12 cellular contexts compared by ENCODE assay signal in genomic region chr20:58017237-58017969, GRCh38.
DNase-seq lines count a peak whose midpoint lies in the region; ATAC-seq and TF ChIP-seq lines count a peak whose summit lies in the region.
"Had no signal": no experiment of that assay in that cellular context is flagged by ENCODE, and none has a peak within 500 bp of the region (broad histone marks: within the 10 kb centered on the region; RNA-seq: fewer than 3 reads in every experiment).

No MANE protein-coding gene starts in this region.

- no peak overlapping the region for H4K8ac ChIP-seq in trophoblast cell (ENCODE audit: low read depth, low read length)

- H3K27me3 ChIP-seq in foreskin keratinocyte (no peaks in the 10 kb centered on the region), trophoblast cell (ENCODE audit: insufficient read depth, low read length) (no peaks in the 10 kb centered on the region), Karpas-422 (ENCODE audit: low read length) (no peaks in the 10 kb centered on the region)

- H3K79me2 ChIP-seq in trophoblast cell (ENCODE audit: control insufficient read depth, insufficient read depth, low read length, poor library complexity), result no peaks in the 10 kb centered on the region
- no peaks in the 10 kb centered on the region for H3K79me2 ChIP-seq in Karpas-422 (ENCODE audit: low read length)

- H3K27ac ChIP-seq in RWPE1 (peak overlapping the region; percentile 43), foreskin keratinocyte (peak overlapping the region; percentile 73), trophoblast cell (ENCODE audit: low read depth, low read length) (no peak overlapping the region), Karpas-422 (ENCODE audit: low read length) (no peak overlapping the region)

- intact Hi-C loops in Calu3 (cut with micrococcal nuclease; ENCODE audit: unreplicated experiment), result loop anchor here (1.0 to 5.0 kb wide), 7 partner anchors 68 to 400 kb away; partner anchors contain the start of gene PMEPA1

- H2BK120ac ChIP-seq in trophoblast cell (ENCODE audit: insufficient read depth, low read length, poor library complexity), result no peak overlapping the region

- no peak overlapping the region for H3K4me2 ChIP-seq in trophoblast cell (ENCODE audit: low read length)
- no peak overlapping the region for H3K4me2 ChIP-seq in Karpas-422 (ENCODE audit: low read depth, low read length, poor library complexity, severe bottlenecking)

- H3K9me2 ChIP-seq in Karpas-422 (replicated peaks; ENCODE audit: insufficient read depth, low read length), result no peaks in the 10 kb centered on the region

- WGBS in trophoblast cell (ENCODE audit: extremely low coverage, insufficient coverage, insufficient read length), result no CpG with 5 or more reads among the region's 20 CpGs

- CTCF ChIA-PET in Calu3 (lab: Charles Lee) (interaction anchor here (0.9 to 1.9 kb wide), 10 partner anchors 64 to 324 kb away, joined by 3 to 8 read pairs (median 4); no protein-coding TSS in a partner anchor), RWPE1 (lab: Yijun Ruan, JAX) (no interaction called here)

- peak overlapping the region; percentile 94 for H3K27ac Mint-ChIP-seq in Calu3 (ENCODE audit: unreplicated experiment)
- H3K27ac Mint-ChIP-seq: activated CD4-positive, alpha-beta T cell treated with anti-CD3 and anti-CD28 coated beads for 36 hours; dendritic cell treated with granulocyte-macrophage colony-stimulating factor and Interleukin-4, amounts not matched to agents 40 ng/mL and 50 ng/mL, for 4 days had no signal

- no peak overlapping the region for H2AK5ac ChIP-seq in trophoblast cell (ENCODE audit: low read length)

- no peak overlapping the region for H3K14ac ChIP-seq in trophoblast cell (ENCODE audit: low read length)

- no peak overlapping the region for H2BK12ac ChIP-seq in trophoblast cell (ENCODE audit: low read length)

- no peak for TF ChIP-seq CTCF in Calu3 (IDR thresholded peaks at IDR 0.05; ENCODE audit: unreplicated experiment)
- TF ChIP-seq CTCF in RWPE1 (conservative IDR thresholded peaks at IDR 0.05; ENCODE audit: low read depth), result no peak
- no peak for TF ChIP-seq CTCF in foreskin keratinocyte (conservative IDR thresholded peaks at IDR 0.05)

- no peak overlapping the region for H3K4me3 ChIP-seq in trophoblast cell (ENCODE audit: low read depth, low read length)
- no peak overlapping the region for H3K4me3 ChIP-seq in Karpas-422 (ENCODE audit: low read length)

- no peaks in the 10 kb centered on the region for H3K9me3 ChIP-seq in trophoblast cell (ENCODE audit: insufficient read depth, low read depth, low read length)
- H3K9me3 ChIP-seq in Karpas-422 (ENCODE audit: low read length), result no peaks in the 10 kb centered on the region

- POLR2A ChIA-PET in RWPE1 (lab: Yijun Ruan, JAX; ENCODE audit: low non-redundant PET), result no interaction called here

- peaks cover 26% of the 10 kb centered on the region for H3K4me1 ChIP-seq in foreskin keratinocyte
- H3K4me1 ChIP-seq in trophoblast cell (ENCODE audit: control insufficient read depth in 1 of 2, insufficient read depth in 2 of 2, low read length in 2 of 2), result no peaks in the 10 kb centered on the region
- H3K4me1 ChIP-seq in Karpas-422 (ENCODE audit: low read length), result peaks cover 12% of the 10 kb centered on the region

- H3K4me3 Mint-ChIP-seq in Calu3 (ENCODE audit: low read depth, unreplicated experiment), result peak overlapping the region; percentile 12
- H3K4me3 Mint-ChIP-seq: activated CD4-positive, alpha-beta T cell treated with anti-CD3 and anti-CD28 coated beads for 36 hours; dendritic cell treated with granulocyte-macrophage colony-stimulating factor and Interleukin-4, amounts not matched to agents 40 ng/mL and 50 ng/mL, for 4 days had no signal

- H3K36me3 ChIP-seq in trophoblast cell (ENCODE audit: control insufficient read depth in 1 of 2, insufficient read depth in 2 of 2, low read length in 2 of 2), result no peaks in the 10 kb centered on the region
- no peaks in the 10 kb centered on the region for H3K36me3 ChIP-seq in Karpas-422 (ENCODE audit: insufficient read depth, low read length)

- peaks cover 3% of the 10 kb centered on the region for H3K9me3 Mint-ChIP-seq in Calu3 (ENCODE audit: low read depth, unreplicated experiment)
- H3K9me3 Mint-ChIP-seq: dendritic cell treated with granulocyte-macrophage colony-stimulating factor and Interleukin-4, amounts not matched to agents 40 ng/mL and 50 ng/mL, for 4 days had no signal

- no peak overlapping the region for H4K91ac ChIP-seq in trophoblast cell (ENCODE audit: low read depth, low read length)

- no peak overlapping the region for H2AFZ ChIP-seq in trophoblast cell (ENCODE audit: insufficient read depth, low read length, poor library complexity)
- H2AFZ ChIP-seq in Karpas-422 (ENCODE audit: low read length), result no peak overlapping the region

- peaks cover 65% of the 10 kb centered on the region for H3K36me3 Mint-ChIP-seq in Calu3 (ENCODE audit: insufficient read depth, unreplicated experiment)

- H3K23ac ChIP-seq in trophoblast cell (ENCODE audit: low read length), result no peak overlapping the region

- DNase-seq in Calu3 (peak; percentile 99), RWPE1 (ENCODE audit: low spot score) (peak; percentile 94), foreskin keratinocyte (peak; percentile 77 to 82), trophoblast cell (peak; percentile 78 to 90), Karpas-422 (no peak), NCI-H1092 (lab: John Stamatoyannopoulos, UW) (no peak)
- DNase-seq in stimulated activated CD4-positive, alpha-beta T cell treated with anti-CD3 and anti-CD28 coated beads, Interleukin-12 subunit alpha, Interleukin-12 subunit beta, amount 100 ng/mL, for 4 hours, result no peak
- DNase-seq: HCEC 1CT, NCI-H1436 had no signal

- peaks cover 75% of the 10 kb centered on the region for H3K4me1 Mint-ChIP-seq in Calu3 (ENCODE audit: low read depth, unreplicated experiment)

- BruUV-seq in Calu3 (replicated peaks; lab: Mats Ljungman, UMichigan), result no TSS peak

- ATAC-seq in foreskin keratinocyte (peak; percentile 75), GM19351 (IDR thresholded peaks at IDR 0.05; ENCODE audit: unreplicated experiment) (no peak)
- ATAC-seq: activated CD4-positive, alpha-beta T cell treated with anti-CD3 and anti-CD28 coated beads for 36 hours had no signal

- H3K18ac ChIP-seq in trophoblast cell (ENCODE audit: low read length), result no peak overlapping the region

- H2BK5ac ChIP-seq in trophoblast cell (ENCODE audit: low read depth, low read length, poor library complexity), result no peak overlapping the region

- H3K79me1 ChIP-seq in trophoblast cell (ENCODE audit: low read length), result no peaks in the 10 kb centered on the region

- H3K27me3 Mint-ChIP-seq in Calu3 (ENCODE audit: unreplicated experiment), result no peaks in the 10 kb centered on the region

- H4K12ac ChIP-seq in trophoblast cell (ENCODE audit: low read depth, low read length), result no peak overlapping the region

- H3K9ac ChIP-seq in trophoblast cell (ENCODE audit: low read length) (no peak overlapping the region), Karpas-422 (ENCODE audit: low read length) (no peak overlapping the region)

- no peaks in the 10 kb centered on the region for H4K20me1 ChIP-seq in Karpas-422 (ENCODE audit: insufficient read depth, low read depth, low read length)

- no peak overlapping the region for H3K4ac ChIP-seq in trophoblast cell (ENCODE audit: low read depth, low read length)

Comparison
In these comparisons a context has a peak if more than half of its experiments do, and no peak if none do; other contexts are left out.
1. DNase-seq: peak in Calu3 (single experiment), RWPE1 (single experiment), foreskin keratinocyte (2 of 2) and trophoblast cell (2 of 2); none in stimulated activated CD4-positive, alpha-beta T cell treated with anti-CD3 and anti-CD28 coated beads, Interleukin-12 subunit alpha, Interleukin-12 subunit beta, amount 100 ng/mL, for 4 hours (single experiment), Karpas-422 (single experiment) and NCI-H1092 (single experiment).
2. H3K27ac ChIP-seq: peak in RWPE1 (single experiment) and foreskin keratinocyte (single experiment); none in trophoblast cell (single experiment) and Karpas-422 (single experiment).